In genomic region chr11:1375161-1375954, GRCh38 we compare ENCODE assay signal across 2 cellular contexts.
TF ChIP-seq lines count a peak whose summit lies in the region.

No MANE protein-coding gene starts in this region.

TF ChIP-seq in SK-N-SH, 30 proteins besides CTCF, POLR2A, EP300 and RAD21 (continued from another document):
- TF ChIP-seq, protein P1, sequence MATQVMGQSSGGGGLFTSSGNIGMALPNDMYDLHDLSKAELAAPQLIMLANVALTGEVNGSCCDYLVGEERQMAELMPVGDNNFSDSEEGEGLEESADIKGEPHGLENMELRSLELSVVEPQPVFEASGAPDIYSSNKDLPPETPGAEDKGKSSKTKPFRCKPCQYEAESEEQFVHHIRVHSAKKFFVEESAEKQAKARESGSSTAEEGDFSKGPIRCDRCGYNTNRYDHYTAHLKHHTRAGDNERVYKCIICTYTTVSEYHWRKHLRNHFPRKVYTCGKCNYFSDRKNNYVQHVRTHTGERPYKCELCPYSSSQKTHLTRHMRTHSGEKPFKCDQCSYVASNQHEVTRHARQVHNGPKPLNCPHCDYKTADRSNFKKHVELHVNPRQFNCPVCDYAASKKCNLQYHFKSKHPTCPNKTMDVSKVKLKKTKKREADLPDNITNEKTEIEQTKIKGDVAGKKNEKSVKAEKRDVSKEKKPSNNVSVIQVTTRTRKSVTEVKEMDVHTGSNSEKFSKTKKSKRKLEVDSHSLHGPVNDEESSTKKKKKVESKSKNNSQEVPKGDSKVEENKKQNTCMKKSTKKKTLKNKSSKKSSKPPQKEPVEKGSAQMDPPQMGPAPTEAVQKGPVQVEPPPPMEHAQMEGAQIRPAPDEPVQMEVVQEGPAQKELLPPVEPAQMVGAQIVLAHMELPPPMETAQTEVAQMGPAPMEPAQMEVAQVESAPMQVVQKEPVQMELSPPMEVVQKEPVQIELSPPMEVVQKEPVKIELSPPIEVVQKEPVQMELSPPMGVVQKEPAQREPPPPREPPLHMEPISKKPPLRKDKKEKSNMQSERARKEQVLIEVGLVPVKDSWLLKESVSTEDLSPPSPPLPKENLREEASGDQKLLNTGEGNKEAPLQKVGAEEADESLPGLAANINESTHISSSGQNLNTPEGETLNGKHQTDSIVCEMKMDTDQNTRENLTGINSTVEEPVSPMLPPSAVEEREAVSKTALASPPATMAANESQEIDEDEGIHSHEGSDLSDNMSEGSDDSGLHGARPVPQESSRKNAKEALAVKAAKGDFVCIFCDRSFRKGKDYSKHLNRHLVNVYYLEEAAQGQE (IDR thresholded peaks at IDR 0.05; ENCODE audit: low read depth, low read length) = no peak
- no peak for TF ChIP-seq SMC3 (IDR thresholded peaks at IDR 0.05; ENCODE audit: low read depth, low read length)
- no peak for TF ChIP-seq IRF3 (IDR thresholded peaks at IDR 0.05; ENCODE audit: low read depth, low read length)
- TF ChIP-seq GATA2 (CRISPR knock-in tag; IDR thresholded peaks at IDR 0.05) = no peak

TF ChIP-seq in SK-N-SH treated with all-trans-retinoic acid at 6 μM for 48 hours, 23 proteins besides CTCF, POLR2A, EP300 and RAD21 (continued from another document):
- TF ChIP-seq CSRNP3 (CRISPR knock-in tag; IDR thresholded peaks at IDR 0.05) (no peak), CSDC2 (CRISPR knock-in tag; IDR thresholded peaks at IDR 0.05) (no peak), ZNF70 (CRISPR knock-in tag; IDR thresholded peaks at IDR 0.05) (no peak), POU6F1 (CRISPR knock-in tag; IDR thresholded peaks at IDR 0.05; ENCODE audit: borderline replicate concordance, low read depth) (no peak), BACH2 (CRISPR knock-in tag; IDR thresholded peaks at IDR 0.05; ENCODE audit: borderline replicate concordance) (no peak), ZNF8 (CRISPR knock-in tag; IDR thresholded peaks at IDR 0.05) (no peak), ZC3H10 (CRISPR knock-in tag; IDR thresholded peaks at IDR 0.05) (no peak), OSR1 (CRISPR knock-in tag; IDR thresholded peaks at IDR 0.05) (no peak)
- TF ChIP-seq, protein P2, sequence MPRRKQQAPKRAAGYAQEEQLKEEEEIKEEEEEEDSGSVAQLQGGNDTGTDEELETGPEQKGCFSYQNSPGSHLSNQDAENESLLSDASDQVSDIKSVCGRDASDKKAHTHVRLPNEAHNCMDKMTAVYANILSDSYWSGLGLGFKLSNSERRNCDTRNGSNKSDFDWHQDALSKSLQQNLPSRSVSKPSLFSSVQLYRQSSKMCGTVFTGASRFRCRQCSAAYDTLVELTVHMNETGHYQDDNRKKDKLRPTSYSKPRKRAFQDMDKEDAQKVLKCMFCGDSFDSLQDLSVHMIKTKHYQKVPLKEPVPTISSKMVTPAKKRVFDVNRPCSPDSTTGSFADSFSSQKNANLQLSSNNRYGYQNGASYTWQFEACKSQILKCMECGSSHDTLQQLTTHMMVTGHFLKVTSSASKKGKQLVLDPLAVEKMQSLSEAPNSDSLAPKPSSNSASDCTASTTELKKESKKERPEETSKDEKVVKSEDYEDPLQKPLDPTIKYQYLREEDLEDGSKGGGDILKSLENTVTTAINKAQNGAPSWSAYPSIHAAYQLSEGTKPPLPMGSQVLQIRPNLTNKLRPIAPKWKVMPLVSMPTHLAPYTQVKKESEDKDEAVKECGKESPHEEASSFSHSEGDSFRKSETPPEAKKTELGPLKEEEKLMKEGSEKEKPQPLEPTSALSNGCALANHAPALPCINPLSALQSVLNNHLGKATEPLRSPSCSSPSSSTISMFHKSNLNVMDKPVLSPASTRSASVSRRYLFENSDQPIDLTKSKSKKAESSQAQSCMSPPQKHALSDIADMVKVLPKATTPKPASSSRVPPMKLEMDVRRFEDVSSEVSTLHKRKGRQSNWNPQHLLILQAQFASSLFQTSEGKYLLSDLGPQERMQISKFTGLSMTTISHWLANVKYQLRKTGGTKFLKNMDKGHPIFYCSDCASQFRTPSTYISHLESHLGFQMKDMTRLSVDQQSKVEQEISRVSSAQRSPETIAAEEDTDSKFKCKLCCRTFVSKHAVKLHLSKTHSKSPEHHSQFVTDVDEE (CRISPR knock-in tag; IDR thresholded peaks at IDR 0.05) = no peak
